In genomic region chr3:105865016-105865623, GRCh38 we compare ENCODE assay signal across 9 cellular contexts. TPM values are rescaled to one million over a fixed set of nuclear protein-coding genes. Genes with fewer than 3 reads are reported as not detected.
A peak's percentile ranks its signal among the peaks of the same experiment; 100 is the strongest.
DNase-seq lines count a peak whose midpoint lies in the region; ATAC-seq and TF ChIP-seq lines count a peak whose summit lies in the region.
"Had no signal": no experiment of that assay in that cellular context is flagged by ENCODE, and none has a peak within 500 bp of the region (broad histone marks: within the 10 kb centered on the region; RNA-seq: fewer than 3 reads in every experiment).

No MANE protein-coding gene starts in this region.

- peaks cover 90% of the 10 kb centered on the region for H3K79me2 ChIP-seq in neural progenitor cell (ENCODE audit: low read depth)

- H3K9me3 ChIP-seq in CD4-positive, alpha-beta T cell (ENCODE audit: control insufficient read depth, low read length): no peaks in the 10 kb centered on the region
- no peaks in the 10 kb centered on the region for H3K9me3 ChIP-seq in neural progenitor cell (ENCODE audit: low read depth)
- H3K9me3 ChIP-seq: mucosa of descending colon had no signal

- peak overlapping the region; percentile 48 for H3K27ac Mint-ChIP-seq in CD4-positive, alpha-beta T cell
- H3K27ac Mint-ChIP-seq in effector memory CD8-positive, alpha-beta T cell: peak overlapping the region; percentile 17 to 41
- H3K27ac Mint-ChIP-seq in neural progenitor cell: no peak overlapping the region
- H3K27ac Mint-ChIP-seq: IgD-negative memory B cell had no signal

- POLR2A ChIA-PET in CD4-positive, alpha-beta T cell (lab: Charles Lee): no interaction called here

- H3K27ac ChIP-seq in CD4-positive, alpha-beta T cell (ENCODE audit: low read depth, low read length): no peak overlapping the region
- H3K27ac ChIP-seq in neural progenitor cell: no peak overlapping the region

- H3K9me3 Mint-ChIP-seq in CD4-positive, alpha-beta T cell: no peaks in the 10 kb centered on the region
- H3K9me3 Mint-ChIP-seq in effector memory CD8-positive, alpha-beta T cell: no peaks in the 10 kb centered on the region
- H3K9me3 Mint-ChIP-seq in neural progenitor cell: no peaks in the 10 kb centered on the region
- H3K9me3 Mint-ChIP-seq: IgD-negative memory B cell had no signal

- CTCF ChIA-PET in CD4-positive, alpha-beta T cell (lab: Charles Lee): no interaction called here

- peaks cover 50% of the 10 kb centered on the region for H3K36me3 Mint-ChIP-seq in CD4-positive, alpha-beta T cell (ENCODE audit: low read depth)
- peaks cover 48% of the 10 kb centered on the region for H3K36me3 Mint-ChIP-seq in effector memory CD8-positive, alpha-beta T cell (ENCODE audit: insufficient read depth)
- peaks cover 18% of the 10 kb centered on the region for H3K36me3 Mint-ChIP-seq in neural progenitor cell

- peaks cover 15% of the 10 kb centered on the region for H3K36me3 ChIP-seq in neural progenitor cell

- no peak for ATAC-seq in CD4-positive, alpha-beta T cell (ENCODE audit: poor library complexity)
- no peak for ATAC-seq in effector memory CD8-positive, alpha-beta T cell (replicated peaks)
- ATAC-seq in HG02870 (IDR thresholded peaks at IDR 0.05; ENCODE audit: unreplicated experiment): no peak
- ATAC-seq: mucosa of descending colon had no signal

- H3F3A ChIP-seq in neural progenitor cell (ENCODE audit: low read depth): peaks cover 13% of the 10 kb centered on the region

- H2AFZ ChIP-seq in neural progenitor cell (replicated peaks): no peak overlapping the region

- H3K27me3 ChIP-seq in CD4-positive, alpha-beta T cell (ENCODE audit: control insufficient read depth, insufficient read depth, low read length): no peaks in the 10 kb centered on the region
- H3K27me3 ChIP-seq in neural progenitor cell: no peaks in the 10 kb centered on the region

- peak overlapping the region; percentile 75 for H3K4me2 ChIP-seq in neural progenitor cell

- no peak overlapping the region for H3K9ac ChIP-seq in neural progenitor cell

- intact Hi-C loops in CD4-positive, alpha-beta T cell (cut with DNase I, micrococcal nuclease): loop anchor here (5.0 to 10.0 kb wide), 3 partner anchors 118 to 340 kb away; no protein-coding TSS in a partner anchor
- intact Hi-C loops in posterior vena cava (cut with DNase I): no loop called here

- no peaks in the 10 kb centered on the region for H3K27me3 Mint-ChIP-seq in CD4-positive, alpha-beta T cell
- no peaks in the 10 kb centered on the region for H3K27me3 Mint-ChIP-seq in effector memory CD8-positive, alpha-beta T cell
- peaks cover 4% of the 10 kb centered on the region for H3K27me3 Mint-ChIP-seq in neural progenitor cell (ENCODE audit: insufficient read depth, low read depth)
- H3K27me3 Mint-ChIP-seq: IgD-negative memory B cell had no signal

- peaks cover 60% of the 10 kb centered on the region for H4K20me1 ChIP-seq in neural progenitor cell (ENCODE audit: low read depth)

- peaks cover 57% of the 10 kb centered on the region for H3K4me1 Mint-ChIP-seq in CD4-positive, alpha-beta T cell (ENCODE audit: low read depth)
- peaks cover 21 to 34% of the 10 kb centered on the region in 2 donors for H3K4me1 Mint-ChIP-seq in effector memory CD8-positive, alpha-beta T cell (ENCODE audit: low read depth in 2 of 2)
- H3K4me1 Mint-ChIP-seq in neural progenitor cell: peaks cover 22% of the 10 kb centered on the region

- H3K4me1 ChIP-seq in neural progenitor cell: peaks cover 35% of the 10 kb centered on the region

- DNase-seq in CD4-positive, alpha-beta T cell: no peak
- DNase-seq in M059J (ENCODE audit: low read depth) (peak; percentile 42), neural progenitor cell (ENCODE audit: low spot score) (no peak), hypothalamus (lab: John Stamatoyannopoulos, UW) (no peak), posterior vena cava (ENCODE audit: low spot score) (no peak)
- no peak for DNase-seq in effector memory CD8-positive, alpha-beta T cell
- DNase-seq: mucosa of descending colon had no signal

- peak overlapping the region; percentile 97 for H3K4me3 ChIP-seq in neural progenitor cell
- H3K4me3 ChIP-seq: mucosa of descending colon had no signal

- peak overlapping the region; percentile 65 for H3K4me3 Mint-ChIP-seq in CD4-positive, alpha-beta T cell
- H3K4me3 Mint-ChIP-seq in effector memory CD8-positive, alpha-beta T cell: peak overlapping the region in 1 of 2 donors; percentile 93
- H3K4me3 Mint-ChIP-seq in neural progenitor cell: no peak overlapping the region

- TF ChIP-seq CTCF in CD4-positive, alpha-beta T cell (IDR thresholded peaks at IDR 0.05): no peak
- no peak for TF ChIP-seq CTCF in neural progenitor cell (IDR thresholded peaks at IDR 0.05)

RNA-seq across cellular contexts. Expression of gene CBLB, which starts 3.7 kb away (rescaled TPM):
- total RNA-seq in CD4-positive, alpha-beta T cell: 100 to 1,000 TPM; 112 to 124 TPM
- 11.0 and 11.4 TPM in 2 replicates for total RNA-seq in M059J (2014; rRNA removed; shearing (Covaris generic))
- total RNA-seq in neural progenitor cell (ENCODE audit: low replicate concordance) (61.2 and 105 TPM in 2 replicates), posterior vena cava (100 to 1,000 TPM; 112 to 141 TPM)

Comparison
In these comparisons a context has a peak if more than half of its experiments do, and no peak if none do; other contexts are left out.
1. intact Hi-C loops: an anchor here in CD4-positive, alpha-beta T cell (5.0 to 10.0 kb wide); none called in posterior vena cava.